Comparison of ENCODE assay signal across 12 cellular contexts in the genomic region with DNA sequence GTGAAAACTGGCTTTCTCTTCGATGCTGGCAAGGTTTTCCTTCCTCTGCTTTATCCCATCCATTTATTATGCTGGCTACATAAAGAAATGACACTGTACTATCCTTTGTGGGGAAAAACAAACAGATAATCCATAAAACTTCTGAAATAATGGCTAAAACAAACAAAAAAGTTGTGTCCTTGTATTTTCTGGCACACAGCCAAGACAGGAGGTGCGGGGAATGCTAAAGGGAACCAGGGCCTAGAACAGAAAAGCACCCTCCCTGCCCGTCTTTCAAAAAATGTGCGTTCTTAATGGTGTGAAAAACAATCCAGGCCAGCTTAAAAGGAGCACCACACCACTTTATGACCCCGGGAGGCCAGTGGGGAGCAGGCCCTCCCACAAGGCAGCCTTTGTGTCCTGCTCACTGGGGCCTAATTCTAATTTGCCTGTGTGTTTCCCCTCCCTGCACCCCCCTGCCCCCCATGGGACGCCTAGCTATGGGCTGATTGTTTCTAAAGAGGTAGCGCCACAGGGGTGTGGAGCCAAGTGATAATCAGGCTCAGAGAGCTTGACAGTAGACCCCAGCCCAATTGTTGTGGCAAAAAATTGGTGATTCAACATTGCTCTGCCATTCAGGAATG.
DNase-seq lines count a peak whose midpoint lies in the region; TF ChIP-seq lines count a peak whose summit lies in the region.
"Had no signal": no experiment of that assay in that cellular context is flagged by ENCODE, and none has a peak within 500 bp of the region (broad histone marks: within the 10 kb centered on the region; RNA-seq: fewer than 3 reads in every experiment).

No MANE protein-coding gene starts in this region.

- no peak overlapping the region for H3K18ac ChIP-seq in trophoblast cell (ENCODE audit: low read length)

- H3K36me3 ChIP-seq in trophoblast cell (ENCODE audit: control insufficient read depth in 1 of 2, insufficient read depth in 2 of 2, low read length in 2 of 2): no peaks in the 10 kb centered on the region
- H3K36me3 ChIP-seq in stomach: peaks cover 0 to 21% (median 4%) of the 10 kb centered on the region in 4 donors

- H4K91ac ChIP-seq in trophoblast cell (ENCODE audit: low read depth, low read length): no peak overlapping the region

- no peak overlapping the region for H3K4ac ChIP-seq in trophoblast cell (ENCODE audit: low read depth, low read length)

- no peak for TF ChIP-seq EP300 in stomach (IDR thresholded peaks at IDR 0.05)

- no peak overlapping the region for H2BK120ac ChIP-seq in trophoblast cell (ENCODE audit: insufficient read depth, low read length, poor library complexity)

- no peaks in the 10 kb centered on the region for H3K79me1 ChIP-seq in trophoblast cell (ENCODE audit: low read length)

- TF ChIP-seq POLR2A in stomach (IDR thresholded peaks at IDR 0.05): no peak

- H3K14ac ChIP-seq in trophoblast cell (ENCODE audit: low read length): no peak overlapping the region

- no peak overlapping the region for H3K4me2 ChIP-seq in trophoblast cell (ENCODE audit: low read length)

- no peak overlapping the region for H3K23ac ChIP-seq in trophoblast cell (ENCODE audit: low read length)

- H2BK5ac ChIP-seq in trophoblast cell (ENCODE audit: low read depth, low read length, poor library complexity): no peak overlapping the region

- no peaks in the 10 kb centered on the region for H3K79me2 ChIP-seq in trophoblast cell (ENCODE audit: control insufficient read depth, insufficient read depth, low read length, poor library complexity)

- H3K27me3 ChIP-seq in trophoblast cell (ENCODE audit: insufficient read depth, low read length) (no peaks in the 10 kb centered on the region), stomach (no peaks in the 10 kb centered on the region)

- no CpG with 5 or more reads among the region's 7 CpGs for WGBS in trophoblast cell (ENCODE audit: extremely low coverage, insufficient coverage, insufficient read length)
- 74 to 84% (median 80%) methylated on average over 7 of the region's 7 CpGs for WGBS in stomach, 5 donors

- H2AFZ ChIP-seq in trophoblast cell (ENCODE audit: insufficient read depth, low read length, poor library complexity): peak overlapping the region; percentile 35

- no peak overlapping the region for H2BK12ac ChIP-seq in trophoblast cell (ENCODE audit: low read length)

- no peak overlapping the region for H4K12ac ChIP-seq in trophoblast cell (ENCODE audit: low read depth, low read length)

- H3K27ac ChIP-seq in trophoblast cell (ENCODE audit: low read depth, low read length): no peak overlapping the region
- no peak overlapping the region for H3K27ac ChIP-seq in stomach

- intact Hi-C loops in stomach (cut with DNase I; ENCODE audit: low total_unique reads): no loop called here

- H3K9me3 ChIP-seq in trophoblast cell (ENCODE audit: insufficient read depth, low read depth, low read length) (no peaks in the 10 kb centered on the region), stomach (no peaks in the 10 kb centered on the region)

- H4K8ac ChIP-seq in trophoblast cell (ENCODE audit: low read depth, low read length): peak overlapping the region; percentile 19

- no peak overlapping the region for H3K9ac ChIP-seq in trophoblast cell (ENCODE audit: low read length)

- DNase-seq in DMS153 (lab: John Stamatoyannopoulos, UW): peak; percentile 4
- no peak for DNase-seq in DMS153 treated with DMSO at 0.1 percent for 48 hours (lab: John Stamatoyannopoulos, UW; ENCODE audit: unreplicated experiment)
- peak; percentile 66 for DNase-seq in NCI-H2227 treated with DMSO at 0.1 percent for 48 hours (lab: John Stamatoyannopoulos, UW)
- DNase-seq in ecto neural progenitor cell (ENCODE audit: low spot score): peak; percentile 83
- DNase-seq in trophoblast cell: no peak
- no peak for DNase-seq in DMS79 treated with DMSO at 0.1 percent for 48 hours (lab: John Stamatoyannopoulos, UW)
- no peak for DNase-seq in stomach
- DNase-seq in foreskin fibroblast: no peak
- DNase-seq: activated CD4-positive, alpha-beta T cell treated with anti-CD3 and anti-CD28 coated beads for 4 hours; Calu3; HCEC 1CT; hippocampal formation had no signal

- TF ChIP-seq CTCF in stomach (IDR thresholded peaks at IDR 0.05) (no peak), foreskin fibroblast (IDR thresholded peaks at IDR 0.05; ENCODE audit: low read depth, low read length) (no peak)

- H3K4me3 ChIP-seq in trophoblast cell (ENCODE audit: low read depth, low read length) (no peak overlapping the region), stomach (no peak overlapping the region), foreskin fibroblast (ENCODE audit: low read depth in 1 of 2, low read length in 2 of 2) (no peak overlapping the region)

- H3K4me1 ChIP-seq in trophoblast cell (ENCODE audit: control insufficient read depth in 1 of 2, insufficient read depth in 2 of 2, low read length in 2 of 2) (no peaks in the 10 kb centered on the region), stomach (no peaks in the 10 kb centered on the region)

- no peak overlapping the region for H2AK5ac ChIP-seq in trophoblast cell (ENCODE audit: low read length)

Comparison
In these comparisons a context has a peak if more than half of its experiments do, and no peak if none do; other contexts are left out.
1. DNase-seq: peak in DMS153 (single experiment), NCI-H2227 treated with DMSO at 0.1 percent for 48 hours (single experiment) and ecto neural progenitor cell (single experiment); none in DMS153 treated with DMSO at 0.1 percent for 48 hours (single experiment), trophoblast cell (0 of 2), DMS79 treated with DMSO at 0.1 percent for 48 hours (single experiment), stomach (single experiment) and foreskin fibroblast (0 of 2).